In genomic region chr16:15015671-15016070, GRCh38 we compare ENCODE assay signal across 1 cellular context.
TF ChIP-seq lines count a peak whose summit lies in the region.

No MANE protein-coding gene starts in this region.

TF ChIP-seq in IMR-90, 13 proteins besides CTCF, POLR2A, EP300 and RAD21:
- TF ChIP-seq MAFK (IDR thresholded peaks at IDR 0.05; ENCODE audit: low read depth, low read length), result peak; percentile 70
